Comparison of ENCODE assay signal across 14 cellular contexts in genomic region chr3:149634573-149634972, GRCh38.
"Had no signal": no experiment of that assay in that cellular context is flagged by ENCODE, and none has a peak within 500 bp of the region (broad histone marks: within the 10 kb centered on the region; RNA-seq: fewer than 3 reads in every experiment).

No MANE protein-coding gene starts in this region.

- H3K27ac Mint-ChIP-seq: activated naive CD8-positive, alpha-beta T cell; naive thymus-derived CD4-positive, alpha-beta T cell; progenitor cell of endocrine pancreas; stimulated activated naive CD8-positive, alpha-beta T cell treated with anti-CD3 and anti-CD28 coated beads, Interleukin-15, Interleukin-2, amounts not matched to agents 100 ng/mL and 50 ng/mL, for 24 hours had no signal

- H3K4me1 ChIP-seq: uterus had no signal

- FAIRE-seq: bronchial epithelial cell had no signal

- H3K27me3 ChIP-seq: gastrocnemius medialis, uterus had no signal

- H3K9me3 Mint-ChIP-seq: stimulated activated naive CD8-positive, alpha-beta T cell treated with anti-CD3 and anti-CD28 coated beads, Interleukin-15, Interleukin-2, amounts not matched to agents 100 ng/mL and 50 ng/mL, for 24 hours had no signal

- ATAC-seq: gastrocnemius medialis; naive thymus-derived CD4-positive, alpha-beta T cell had no signal

- H3K4me3 ChIP-seq: gastrocnemius medialis, lung, uterus had no signal

- H3K36me3 Mint-ChIP-seq: activated naive CD8-positive, alpha-beta T cell; naive thymus-derived CD4-positive, alpha-beta T cell had no signal

- H3K4me3 Mint-ChIP-seq: activated naive CD8-positive, alpha-beta T cell; naive thymus-derived CD4-positive, alpha-beta T cell; stimulated activated naive CD8-positive, alpha-beta T cell treated with anti-CD3 and anti-CD28 coated beads, Interleukin-15, Interleukin-2, amounts not matched to agents 100 ng/mL and 50 ng/mL, for 24 hours had no signal

- H3K27me3 Mint-ChIP-seq: progenitor cell of endocrine pancreas had no signal

- H3K27ac ChIP-seq: gastrocnemius medialis, uterus had no signal

- H3K36me3 ChIP-seq: gastrocnemius medialis, uterus had no signal

- H3K9me3 ChIP-seq: gastrocnemius medialis, uterus had no signal

- H3K4me1 Mint-ChIP-seq: naive thymus-derived CD4-positive, alpha-beta T cell had no signal

- DNase-seq: activated CD4-positive, alpha-beta T cell treated with anti-CD3 and anti-CD28 coated beads for 1 hour; activated CD4-positive, alpha-beta T cell treated with anti-CD3 and anti-CD28 coated beads, Interleukin-2, amount 50 U/mL, for 48 hours; activated gamma-delta T cell; activated T-cell treated with anti-CD3 and anti-CD28 coated beads, Interleukin-2, amount 50 U/mL, for 48 hours; gastrocnemius medialis; naive thymus-derived CD4-positive, alpha-beta T cell; stimulated activated CD4-positive, alpha-beta T cell treated with anti-CD3 and anti-CD28 coated beads, Interleukin-2, amount 100 ng/mL, for 48 hours; stimulated activated CD8-positive, alpha-beta memory T cell treated with anti-CD3 and anti-CD28 coated beads, Interleukin-4, amount 100 ng/mL, for 48 hours; uterus had no signal
